In genomic region chr20:17666491-17666890, GRCh38 we compare ENCODE assay signal across 26 cellular contexts. TPM values are rescaled to one million over a fixed set of nuclear protein-coding genes. Genes with fewer than 3 reads are reported as not detected.
DNase-seq lines count a peak whose midpoint lies in the region; ATAC-seq and TF ChIP-seq lines count a peak whose summit lies in the region.
"Had no signal": no experiment of that assay in that cellular context is flagged by ENCODE, and none has a peak within 500 bp of the region (broad histone marks: within the 10 kb centered on the region; RNA-seq: fewer than 3 reads in every experiment).

No MANE protein-coding gene starts in this region.

- H3K4me3 ChIP-seq in A673 (ENCODE audit: low read depth, low read length, poor library complexity, severe bottlenecking) (peak overlapping the region; percentile 4), SK-N-MC (peak overlapping the region; percentile 38; the same call in 1 of the 2 replicates), fibroblast of mammary gland (ENCODE audit: control insufficient read depth, low read depth, low read length) (no peak overlapping the region)
- H3K4me3 ChIP-seq: prostate gland, SJSA1 had no signal

- peak overlapping the region; percentile 77 for H3K27ac ChIP-seq in A673 (ENCODE audit: low read depth, low read length, poor library complexity, severe bottlenecking)
- H3K27ac ChIP-seq in SK-N-MC, result peak overlapping the region; percentile 39; the same call in 1 of the 2 replicates
- H3K27ac ChIP-seq: HL-60, prostate gland, SJSA1 had no signal

- intact Hi-C loops in A673 (cut with micrococcal nuclease; ENCODE audit: unreplicated experiment), result loop anchor here (10.0 kb wide), 1 partner anchor 328 kb away; no protein-coding TSS in a partner anchor

- no peaks in the 10 kb centered on the region for H3K27me3 ChIP-seq in A673 (replicated peaks; ENCODE audit: insufficient read depth, low read depth, low read length, poor library complexity)
- H3K27me3 ChIP-seq: SJSA1 had no signal

- no TSS peak for BruUV-seq in A673 (replicated peaks; lab: Mats Ljungman, UMichigan)

- DNase-seq in A673 (ENCODE audit: low spot score) (peak; percentile 30), SK-N-MC (ENCODE audit: low read depth, low spot score) (no peak), fibroblast of mammary gland (ENCODE audit: low read depth) (peak; percentile 70), medulla oblongata (ENCODE audit: extremely low spot score) (peak; percentile 58), DMS53 treated with DMSO at 0.1 percent for 48 hours (lab: John Stamatoyannopoulos, UW; ENCODE audit: unreplicated experiment) (no peak), HPDE6-E6E7 (ENCODE audit: extremely low spot score) (no peak), NCI-H2171 treated with DMSO at 0.1 percent for 48 hours (lab: John Stamatoyannopoulos, UW) (no peak)
- DNase-seq: ACHN; activated CD4-positive, alpha-beta T cell treated with anti-CD3 and anti-CD28 coated beads for 36 hours; activated CD8-positive, alpha-beta memory T cell treated with anti-CD3 and anti-CD28 coated beads, Interleukin-2, amount 50 U/mL, for 48 hours; activated gamma-delta T cell; CD8-positive, alpha-beta T cell; effector memory CD8-positive, alpha-beta T cell; foreskin melanocyte; H7; naive B cell; NCI-H1048; NCI-H2107; NCI-H69; stimulated activated naive CD4-positive, alpha-beta T cell; T-helper 9 cell had no signal

- POLR2A ChIA-PET in A673 (lab: Charles Lee; ENCODE audit: low non-redundant PET), result no interaction called here

- no peak overlapping the region for H3K9ac ChIP-seq in SK-N-MC (ENCODE audit: insufficient read length)

- TF ChIP-seq CTCF in A673 (conservative IDR thresholded peaks at IDR 0.05; ENCODE audit: low read depth, low read length) (no peak), fibroblast of mammary gland (conservative IDR thresholded peaks at IDR 0.05; ENCODE audit: control insufficient read depth, insufficient read depth, low read depth, low read length) (no peak)

- no peaks in the 10 kb centered on the region for H3K9me3 ChIP-seq in A673 (ENCODE audit: low read depth, low read length, poor library complexity, severe bottlenecking)
- H3K9me3 ChIP-seq in SK-N-MC (ENCODE audit: low read depth, low read length), result no peaks in the 10 kb centered on the region
- H3K9me3 ChIP-seq: prostate gland, SJSA1 had no signal

- CTCF ChIA-PET in A673 (lab: Charles Lee), result interaction anchor here (0.7 to 0.8 kb wide), 3 partner anchors 12 to 129 kb away, joined by 3 read pairs; no protein-coding TSS in a partner anchor

- H3K36me3 ChIP-seq in A673 (ENCODE audit: insufficient read depth, low read length, poor library complexity, severe bottlenecking) (peaks cover 9% of the 10 kb centered on the region), SK-N-MC (ENCODE audit: insufficient read depth, low read length) (no peaks in the 10 kb centered on the region)
- H3K36me3 ChIP-seq: prostate gland had no signal

- peaks cover 60% of the 10 kb centered on the region for H3K4me1 ChIP-seq in A673 (ENCODE audit: insufficient read depth, low read length, poor library complexity, severe bottlenecking)
- H3K4me1 ChIP-seq: prostate gland had no signal

- no peak for ATAC-seq in SK-N-SH treated with all-trans-retinoic acid at 6 μM for 48 hours
- ATAC-seq: CD8-positive, alpha-beta T cell; effector memory CD8-positive, alpha-beta T cell had no signal

TF ChIP-seq in SK-N-SH treated with all-trans-retinoic acid at 6 μM for 48 hours, 23 proteins besides CTCF, POLR2A, EP300 and RAD21:
- TF ChIP-seq ZC3H10 (CRISPR knock-in tag; IDR thresholded peaks at IDR 0.05) (no peak), TCF4 (CRISPR knock-in tag; IDR thresholded peaks at IDR 0.05; ENCODE audit: borderline replicate concordance) (no peak), CSDC2 (CRISPR knock-in tag; IDR thresholded peaks at IDR 0.05) (no peak), ISL1 (CRISPR knock-in tag; IDR thresholded peaks at IDR 0.05) (no peak), TSHZ2 (CRISPR knock-in tag; IDR thresholded peaks at IDR 0.05) (no peak), OSR1 (CRISPR knock-in tag; IDR thresholded peaks at IDR 0.05) (no peak), PPARA (CRISPR knock-in tag; IDR thresholded peaks at IDR 0.05; ENCODE audit: borderline replicate concordance) (no peak)
- TF ChIP-seq, protein P1, sequence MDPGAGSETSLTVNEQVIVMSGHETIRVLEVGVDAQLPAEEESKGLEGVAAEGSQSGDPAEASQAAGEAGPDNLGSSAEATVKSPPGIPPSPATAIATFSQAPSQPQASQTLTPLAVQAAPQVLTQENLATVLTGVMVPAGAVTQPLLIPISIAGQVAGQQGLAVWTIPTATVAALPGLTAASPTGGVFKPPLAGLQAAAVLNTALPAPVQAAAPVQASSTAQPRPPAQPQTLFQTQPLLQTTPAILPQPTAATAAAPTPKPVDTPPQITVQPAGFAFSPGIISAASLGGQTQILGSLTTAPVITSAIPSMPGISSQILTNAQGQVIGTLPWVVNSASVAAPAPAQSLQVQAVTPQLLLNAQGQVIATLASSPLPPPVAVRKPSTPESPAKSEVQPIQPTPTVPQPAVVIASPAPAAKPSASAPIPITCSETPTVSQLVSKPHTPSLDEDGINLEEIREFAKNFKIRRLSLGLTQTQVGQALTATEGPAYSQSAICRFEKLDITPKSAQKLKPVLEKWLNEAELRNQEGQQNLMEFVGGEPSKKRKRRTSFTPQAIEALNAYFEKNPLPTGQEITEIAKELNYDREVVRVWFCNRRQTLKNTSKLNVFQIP (CRISPR knock-in tag; IDR thresholded peaks at IDR 0.05; ENCODE audit: borderline replicate concordance, low read depth), result no peak
- TF ChIP-seq, protein P2, sequence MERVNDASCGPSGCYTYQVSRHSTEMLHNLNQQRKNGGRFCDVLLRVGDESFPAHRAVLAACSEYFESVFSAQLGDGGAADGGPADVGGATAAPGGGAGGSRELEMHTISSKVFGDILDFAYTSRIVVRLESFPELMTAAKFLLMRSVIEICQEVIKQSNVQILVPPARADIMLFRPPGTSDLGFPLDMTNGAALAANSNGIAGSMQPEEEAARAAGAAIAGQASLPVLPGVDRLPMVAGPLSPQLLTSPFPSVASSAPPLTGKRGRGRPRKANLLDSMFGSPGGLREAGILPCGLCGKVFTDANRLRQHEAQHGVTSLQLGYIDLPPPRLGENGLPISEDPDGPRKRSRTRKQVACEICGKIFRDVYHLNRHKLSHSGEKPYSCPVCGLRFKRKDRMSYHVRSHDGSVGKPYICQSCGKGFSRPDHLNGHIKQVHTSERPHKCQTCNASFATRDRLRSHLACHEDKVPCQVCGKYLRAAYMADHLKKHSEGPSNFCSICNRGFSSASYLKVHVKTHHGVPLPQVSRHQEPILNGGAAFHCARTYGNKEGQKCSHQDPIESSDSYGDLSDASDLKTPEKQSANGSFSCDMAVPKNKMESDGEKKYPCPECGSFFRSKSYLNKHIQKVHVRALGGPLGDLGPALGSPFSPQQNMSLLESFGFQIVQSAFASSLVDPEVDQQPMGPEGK (CRISPR knock-in tag; IDR thresholded peaks at IDR 0.05; ENCODE audit: borderline replicate concordance), result no peak
- TF ChIP-seq, protein P3, sequence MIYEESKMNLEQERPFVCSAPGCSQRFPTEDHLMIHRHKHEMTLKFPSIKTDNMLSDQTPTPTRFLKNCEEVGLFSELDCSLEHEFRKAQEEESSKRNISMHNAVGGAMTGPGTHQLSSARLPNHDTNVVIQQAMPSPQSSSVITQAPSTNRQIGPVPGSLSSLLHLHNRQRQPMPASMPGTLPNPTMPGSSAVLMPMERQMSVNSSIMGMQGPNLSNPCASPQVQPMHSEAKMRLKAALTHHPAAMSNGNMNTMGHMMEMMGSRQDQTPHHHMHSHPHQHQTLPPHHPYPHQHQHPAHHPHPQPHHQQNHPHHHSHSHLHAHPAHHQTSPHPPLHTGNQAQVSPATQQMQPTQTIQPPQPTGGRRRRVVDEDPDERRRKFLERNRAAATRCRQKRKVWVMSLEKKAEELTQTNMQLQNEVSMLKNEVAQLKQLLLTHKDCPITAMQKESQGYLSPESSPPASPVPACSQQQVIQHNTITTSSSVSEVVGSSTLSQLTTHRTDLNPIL (CRISPR knock-in tag; IDR thresholded peaks at IDR 0.05; ENCODE audit: low read depth), result no peak

RNA-seq across cellular contexts. Expression of gene RRBP1, which starts 15.6 kb away (rescaled TPM):
- 75.9 and 82.8 TPM in 2 replicates for total RNA-seq in A673 (2021)

RNA-seq across cellular contexts. Expression of gene BANF2, which starts 33.3 kb away (rescaled TPM):
- total RNA-seq in A673 (2021), result not detected in 2 replicates
- total RNA-seq: activated CD4-positive, alpha-beta T cell treated with anti-CD3 and anti-CD28 coated beads for 36 hours; CD8-positive, alpha-beta T cell; H7; lower leg skin; SJSA1 had no signal

Comparison
In these comparisons a context has a peak if more than half of its experiments do, and no peak if none do; other contexts are left out.
1. DNase-seq: peak in A673 (single experiment), fibroblast of mammary gland (single experiment) and medulla oblongata (single experiment); none in SK-N-MC (single experiment), DMS53 treated with DMSO at 0.1 percent for 48 hours (single experiment), HPDE6-E6E7 (single experiment) and NCI-H2171 treated with DMSO at 0.1 percent for 48 hours (single experiment).